1 cellular context compared by ENCODE assay signal in the genomic region with DNA sequence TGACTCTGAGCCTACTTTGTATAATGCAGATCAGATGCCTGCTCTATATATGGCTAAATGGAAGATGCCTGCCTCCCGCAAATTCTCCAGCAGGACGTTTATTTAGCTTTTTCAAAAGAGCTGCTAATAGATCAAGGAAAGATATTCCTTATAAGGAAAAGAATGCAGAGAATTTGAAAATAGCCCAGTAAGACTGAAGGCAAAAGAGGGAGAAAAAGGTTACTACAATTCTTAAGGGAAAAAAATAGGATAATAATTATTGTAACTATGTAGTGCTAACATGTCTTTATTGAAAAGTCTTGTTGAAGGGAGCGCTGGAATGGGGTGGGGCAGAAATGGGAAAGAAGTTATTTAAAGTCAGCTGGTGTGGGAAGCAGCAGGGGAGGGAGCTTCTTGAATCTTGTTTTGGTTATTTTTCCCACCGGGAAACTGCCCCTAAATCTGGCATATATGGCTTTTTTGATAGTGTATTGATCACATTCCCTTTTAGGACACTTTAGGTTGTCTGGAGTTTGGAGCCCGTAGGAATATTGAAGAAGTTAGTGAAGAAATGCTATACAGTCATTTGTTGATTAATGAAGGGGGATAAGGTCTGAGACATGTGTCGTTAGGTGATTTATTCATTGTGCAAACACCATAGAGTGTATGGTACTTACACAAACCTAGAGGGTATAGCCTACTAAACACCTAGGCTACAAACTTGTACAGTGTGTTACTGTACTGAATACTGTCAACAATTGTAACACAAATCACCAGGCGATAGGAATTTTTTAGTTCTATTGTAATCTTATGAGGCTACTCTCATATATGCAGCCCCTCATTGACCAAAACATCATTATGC.
TF ChIP-seq lines count a peak whose summit lies in the region.

No MANE protein-coding gene starts in this region.

TF ChIP-seq in H1, 55 proteins besides CTCF, POLR2A, EP300 and RAD21:
- TF ChIP-seq SRF (IDR thresholded peaks at IDR 0.05; ENCODE audit: low read depth, low read length) (peak; percentile 44; the same call in 1 of the 2 replicates), CHD7 (IDR thresholded peaks at IDR 0.05; ENCODE audit: insufficient replicate concordance, low read length) (peak; percentile 14), JUND (IDR thresholded peaks at IDR 0.05; ENCODE audit: low read length) (no peak), POLR2AphosphoS5 (IDR thresholded peaks at IDR 0.05; ENCODE audit: low read depth, low read length) (peak; percentile 63; the same call in 1 of the 2 replicates), GABPA (IDR thresholded peaks at IDR 0.05; ENCODE audit: borderline replicate concordance, insufficient read depth, low read length) (no peak), PHF8 (conservative IDR thresholded peaks at IDR 0.05; ENCODE audit: low read depth, low read length) (no peak)
